Comparison of ENCODE assay signal across 8 cellular contexts in the genomic region with DNA sequence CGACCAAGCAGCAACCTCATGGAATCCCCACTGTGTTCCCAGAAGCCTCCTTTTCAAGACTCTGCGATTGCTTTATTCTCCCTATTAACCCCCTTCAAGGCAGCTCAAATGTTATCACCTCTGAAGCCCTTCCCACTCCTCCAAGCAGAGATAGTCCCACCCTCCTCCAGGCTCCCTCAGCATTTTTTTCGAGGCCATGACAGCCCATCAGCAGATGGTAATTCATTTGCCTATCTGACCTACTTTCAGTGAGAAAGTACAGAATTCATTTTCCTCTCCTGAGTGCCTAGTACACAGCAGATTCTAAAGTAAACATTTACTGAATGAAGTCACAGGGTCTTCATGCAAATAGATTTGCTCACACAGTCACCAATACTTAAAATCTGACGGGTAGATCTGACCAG. TPM values are rescaled to one million over a fixed set of nuclear protein-coding genes. Genes with fewer than 3 reads are reported as not detected.
A peak's percentile ranks its signal among the peaks of the same experiment; 100 is the strongest.
DNase-seq lines count a peak whose midpoint lies in the region; ATAC-seq and TF ChIP-seq lines count a peak whose summit lies in the region.

No MANE protein-coding gene starts in this region.

- H3K4me1 Mint-ChIP-seq in GM23338: peaks cover 36% of the 10 kb centered on the region
- peaks cover 28% of the 10 kb centered on the region for H3K4me1 Mint-ChIP-seq in activated naive CD4-positive, alpha-beta T cell treated with anti-CD3 and anti-CD28 coated beads, Interleukin-2, amount 10 ng/mL, durations not matched to agents 7 days and 5 days

- DNase-seq in GM23338 (ENCODE audit: low spot score): peak; percentile 57
- peak; percentile 78 for DNase-seq in NCI-H69 (lab: John Stamatoyannopoulos, UW)
- peak in 1 of 5 donors; percentile 41 for DNase-seq in heart left ventricle
- peak; percentile 78 for DNase-seq in retina
- no peak for DNase-seq in GDM1 (lab: John Stamatoyannopoulos, UW)
- DNase-seq in GM23248: no peak
- DNase-seq in T-helper 9 cell: no peak
- no peak for DNase-seq in activated naive CD4-positive, alpha-beta T cell treated with anti-CD3 and anti-CD28 coated beads, Interleukin-2, amount 10 ng/mL, durations not matched to agents 7 days and 5 days

- H3K9me3 ChIP-seq in heart left ventricle: peaks cover 0 to 2% (median 0%) of the 10 kb centered on the region in 12 donors
- no peaks in the 10 kb centered on the region for H3K9me3 ChIP-seq in GM23248 (ENCODE audit: low read depth)

- H3K27ac ChIP-seq in GM23338 (ENCODE audit: low read depth) (no peak overlapping the region), heart left ventricle (peak overlapping the region; percentile 22 to 70 (median 54)), GM23248 (no peak overlapping the region)

- H3K79me2 ChIP-seq in GM23338 (replicated peaks; ENCODE audit: insufficient read depth): 0 out of 2 replicates have a peak, but pooled peaks cover 4% of the 10 kb centered on the region
- H3K79me2 ChIP-seq in GM23248 (ENCODE audit: insufficient read depth): peaks cover 84% of the 10 kb centered on the region

- H2AFZ ChIP-seq in GM23338: no peak overlapping the region
- H2AFZ ChIP-seq in GM23248: no peak overlapping the region

- H3K9me2 ChIP-seq in GM23338 (ENCODE audit: insufficient read depth) (no peaks in the 10 kb centered on the region), GM23248 (ENCODE audit: insufficient read depth) (no peaks in the 10 kb centered on the region)

- H3K9ac ChIP-seq in GM23248: no peak overlapping the region

- peaks cover 1% of the 10 kb centered on the region; the same call in 2 of the 3 replicates for H3K9me3 Mint-ChIP-seq in GM23338
- peaks cover 5% of the 10 kb centered on the region for H3K9me3 Mint-ChIP-seq in activated naive CD4-positive, alpha-beta T cell treated with anti-CD3 and anti-CD28 coated beads, Interleukin-2, amount 10 ng/mL, durations not matched to agents 7 days and 5 days

- peak overlapping the region; percentile 25; the same call in 1 of the 2 replicates for H3K27ac Mint-ChIP-seq in GM23338
- no peak overlapping the region for H3K27ac Mint-ChIP-seq in activated naive CD4-positive, alpha-beta T cell treated with anti-CD3 and anti-CD28 coated beads, Interleukin-2, amount 10 ng/mL, durations not matched to agents 7 days and 5 days

- CTCF ChIA-PET in activated naive CD4-positive, alpha-beta T cell treated with anti-CD3 and anti-CD28 coated beads, Interleukin-2, amount 10 ng/mL, durations not matched to agents 7 days and 5 days (lab: Charles Lee): interaction anchor here (0.7 kb wide), 1 partner anchor 417 kb away, joined by 3 read pairs; no protein-coding TSS in a partner anchor

- H3K4me1 ChIP-seq in GM23338 (ENCODE audit: insufficient read depth) (peaks cover 6% of the 10 kb centered on the region), heart left ventricle (peaks cover 6 to 65% (median 40%) of the 10 kb centered on the region in 12 donors), GM23248 (ENCODE audit: insufficient read depth) (no peaks in the 10 kb centered on the region)

- ATAC-seq in GM23338 (peak; percentile 98), heart left ventricle (peak; percentile 53 to 79 (median 74))

- no peaks in the 10 kb centered on the region for H3K27me3 Mint-ChIP-seq in GM23338 (ENCODE audit: insufficient read depth, low read depth, poor library complexity)
- H3K27me3 Mint-ChIP-seq in activated naive CD4-positive, alpha-beta T cell treated with anti-CD3 and anti-CD28 coated beads, Interleukin-2, amount 10 ng/mL, durations not matched to agents 7 days and 5 days: no peaks in the 10 kb centered on the region

- H3K36me3 ChIP-seq in GM23338 (ENCODE audit: insufficient read depth) (no peaks in the 10 kb centered on the region), heart left ventricle (peaks cover 0 to 15% (median 0%) of the 10 kb centered on the region in 9 donors), GM23248 (ENCODE audit: low read depth) (peaks cover 21% of the 10 kb centered on the region; the same call in 1 of the 2 replicates)

- intact Hi-C loops in heart left ventricle (cut with DNase I): loop anchor here in 1 of 10 donors (10.0 kb wide), 1 partner anchor 48 kb away; the partner anchor contains the start of gene HERPUD2

- no peak overlapping the region for H3K4me3 Mint-ChIP-seq in GM23338
- no peak overlapping the region for H3K4me3 Mint-ChIP-seq in activated naive CD4-positive, alpha-beta T cell treated with anti-CD3 and anti-CD28 coated beads, Interleukin-2, amount 10 ng/mL, durations not matched to agents 7 days and 5 days

- H3K36me3 Mint-ChIP-seq in GM23338 (ENCODE audit: low read depth): peaks cover 11% of the 10 kb centered on the region
- peaks cover 42% of the 10 kb centered on the region for H3K36me3 Mint-ChIP-seq in activated naive CD4-positive, alpha-beta T cell treated with anti-CD3 and anti-CD28 coated beads, Interleukin-2, amount 10 ng/mL, durations not matched to agents 7 days and 5 days

- H3F3A ChIP-seq in GM23338 (replicated peaks; ENCODE audit: low read depth) (no peaks in the 10 kb centered on the region), GM23248 (ENCODE audit: insufficient read depth) (no peaks in the 10 kb centered on the region)

- H3K27me3 ChIP-seq in GM23338 (ENCODE audit: insufficient read depth): no peaks in the 10 kb centered on the region
- no peaks in the 10 kb centered on the region for H3K27me3 ChIP-seq in heart left ventricle
- no peaks in the 10 kb centered on the region for H3K27me3 ChIP-seq in GM23248 (replicated peaks; ENCODE audit: insufficient read depth)

- H3K4me3 ChIP-seq in GM23338: no peak overlapping the region
- H3K4me3 ChIP-seq in heart left ventricle: peak overlapping the region in 2 of 12 donors; percentile 2 to 9
- H3K4me3 ChIP-seq in GM23248: no peak overlapping the region

- H3K4me2 ChIP-seq in GM23338 (peak overlapping the region; percentile 8; the same call in 1 of the 2 replicates), GM23248 (ENCODE audit: unreplicated experiment) (no peak overlapping the region)

- 19 to 33% (median 27%) methylated on average over 4 of the region's 4 CpGs for WGBS in heart left ventricle, 4 donors
- WGBS in GM23248 (ENCODE audit: low coverage in 1 of 2, low lambda C conversion rate in 2 of 2, missing lambda C conversion rate in 2 of 2), 2 experiments: 50 to 55% methylated on average over 4 of the region's 4 CpGs

- TF ChIP-seq CTCF in GM23338 (conservative IDR thresholded peaks at IDR 0.05; ENCODE audit: low read depth in 2 of 2) (no peak), heart left ventricle (IDR thresholded peaks at IDR 0.05) (no peak)

- in situ Hi-C loops in GM23248 (cut with MboI): no loop called here

- TF ChIP-seq POLR2A in heart left ventricle (IDR thresholded peaks at IDR 0.05): no peak

- H4K20me1 ChIP-seq in GM23338 (replicated peaks; ENCODE audit: insufficient read depth) (no peaks in the 10 kb centered on the region), GM23248 (ENCODE audit: insufficient read depth) (no peaks in the 10 kb centered on the region)

TF ChIP-seq in GM23338, 12 proteins besides CTCF, POLR2A, EP300 and RAD21:
- no peak for TF ChIP-seq ETS1 (IDR thresholded peaks at IDR 0.05)
- TF ChIP-seq, protein P1, sequence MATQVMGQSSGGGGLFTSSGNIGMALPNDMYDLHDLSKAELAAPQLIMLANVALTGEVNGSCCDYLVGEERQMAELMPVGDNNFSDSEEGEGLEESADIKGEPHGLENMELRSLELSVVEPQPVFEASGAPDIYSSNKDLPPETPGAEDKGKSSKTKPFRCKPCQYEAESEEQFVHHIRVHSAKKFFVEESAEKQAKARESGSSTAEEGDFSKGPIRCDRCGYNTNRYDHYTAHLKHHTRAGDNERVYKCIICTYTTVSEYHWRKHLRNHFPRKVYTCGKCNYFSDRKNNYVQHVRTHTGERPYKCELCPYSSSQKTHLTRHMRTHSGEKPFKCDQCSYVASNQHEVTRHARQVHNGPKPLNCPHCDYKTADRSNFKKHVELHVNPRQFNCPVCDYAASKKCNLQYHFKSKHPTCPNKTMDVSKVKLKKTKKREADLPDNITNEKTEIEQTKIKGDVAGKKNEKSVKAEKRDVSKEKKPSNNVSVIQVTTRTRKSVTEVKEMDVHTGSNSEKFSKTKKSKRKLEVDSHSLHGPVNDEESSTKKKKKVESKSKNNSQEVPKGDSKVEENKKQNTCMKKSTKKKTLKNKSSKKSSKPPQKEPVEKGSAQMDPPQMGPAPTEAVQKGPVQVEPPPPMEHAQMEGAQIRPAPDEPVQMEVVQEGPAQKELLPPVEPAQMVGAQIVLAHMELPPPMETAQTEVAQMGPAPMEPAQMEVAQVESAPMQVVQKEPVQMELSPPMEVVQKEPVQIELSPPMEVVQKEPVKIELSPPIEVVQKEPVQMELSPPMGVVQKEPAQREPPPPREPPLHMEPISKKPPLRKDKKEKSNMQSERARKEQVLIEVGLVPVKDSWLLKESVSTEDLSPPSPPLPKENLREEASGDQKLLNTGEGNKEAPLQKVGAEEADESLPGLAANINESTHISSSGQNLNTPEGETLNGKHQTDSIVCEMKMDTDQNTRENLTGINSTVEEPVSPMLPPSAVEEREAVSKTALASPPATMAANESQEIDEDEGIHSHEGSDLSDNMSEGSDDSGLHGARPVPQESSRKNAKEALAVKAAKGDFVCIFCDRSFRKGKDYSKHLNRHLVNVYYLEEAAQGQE (IDR thresholded peaks at IDR 0.05; ENCODE audit: unreplicated experiment): no peak
TF ChIP-seq in GM23338: peak in this region for 0.

RNA-seq across cellular contexts. Expression of gene HERPUD2, which starts 47.8 kb away (rescaled TPM):
- 7.7 and 12.0 TPM in 2 replicates for total RNA-seq in GM23338 (2014; rRNA removed; shearing (Covaris generic))
- polyA plus RNA-seq in GM23338 (2016; fragmentation: Nextera tagmentation; extraction: Ambion mirVana) (6.7 and 8.0 TPM in 2 replicates), heart left ventricle (1 to 10 TPM; 6.4 to 9.8 TPM), GM23248 (2016; fragmentation: Nextera tagmentation; extraction: Ambion mirVana) (21.9 and 22.7 TPM in 2 replicates)
- total RNA-seq in heart left ventricle: 10 to 100 TPM; 10.3 to 26.3 (median 17.1) TPM
- total RNA-seq in GM23248 (2014; rRNA removed; shearing (Covaris generic)): 15.2 and 33.3 TPM in 2 replicates

Comparison
In these comparisons a context has a peak if more than half of its experiments do, and no peak if none do; other contexts are left out.
1. DNase-seq: peak in GM23338 (single experiment), NCI-H69 (single experiment) and retina (single experiment); none in GDM1 (single experiment), GM23248 (single experiment), T-helper 9 cell (single experiment) and activated naive CD4-positive, alpha-beta T cell treated with anti-CD3 and anti-CD28 coated beads, Interleukin-2, amount 10 ng/mL, durations not matched to agents 7 days and 5 days (single experiment).
2. H3K27ac ChIP-seq: peak in heart left ventricle (12 of 12); none in GM23338 (single experiment) and GM23248 (single experiment).